In the genomic region with DNA sequence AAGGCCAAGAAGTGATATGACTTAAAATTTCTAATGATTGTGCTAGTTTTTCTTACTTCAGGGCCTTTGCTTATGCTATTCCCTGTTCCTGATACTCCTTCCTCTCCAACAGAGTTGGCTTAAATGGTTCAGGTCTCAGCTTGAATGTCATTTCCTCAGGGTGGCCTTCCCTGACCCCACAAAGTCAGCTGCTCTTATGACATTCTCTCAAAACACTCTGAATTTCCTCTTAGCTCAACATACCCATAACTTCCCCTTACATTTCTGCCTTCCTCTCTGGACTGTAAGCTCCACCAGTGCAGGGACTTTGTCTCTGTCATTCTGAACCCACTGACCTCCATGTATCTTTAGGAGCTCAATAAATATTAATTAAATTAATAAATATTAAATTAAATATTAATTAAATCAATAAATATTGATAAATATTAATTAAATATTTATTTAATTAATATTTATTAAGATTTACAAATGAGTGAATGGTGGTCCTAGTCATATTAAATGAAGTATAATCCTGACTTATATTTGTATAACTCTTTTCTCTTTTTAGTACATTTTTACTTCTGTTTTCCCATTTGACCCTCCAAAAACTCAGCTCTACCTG, we compare ENCODE assay signal across 19 cellular contexts. TPM values are rescaled to one million over a fixed set of nuclear protein-coding genes. Genes with fewer than 3 reads are reported as not detected.
A peak's percentile ranks its signal among the peaks of the same experiment; 100 is the strongest.
DNase-seq lines count a peak whose midpoint lies in the region; ATAC-seq and FAIRE-seq lines count a peak whose summit lies in the region.
"Had no signal": no experiment of that assay in that cellular context is flagged by ENCODE, and none has a peak within 500 bp of the region (broad histone marks: within the 10 kb centered on the region; RNA-seq: fewer than 3 reads in every experiment).

No MANE protein-coding gene starts in this region.

- H3K9me2 ChIP-seq in GM23248 (ENCODE audit: insufficient read depth) = no peaks in the 10 kb centered on the region

- ATAC-seq in left ventricle myocardium superior (peak; percentile 68), GM19463 (IDR thresholded peaks at IDR 0.05; ENCODE audit: unreplicated experiment) (no peak)
- ATAC-seq: activated naive CD4-positive, alpha-beta T cell treated with anti-CD3 and anti-CD28 coated beads, Interleukin-2, amount 50 U/mL, for 72 hours; effector memory CD8-positive, alpha-beta T cell; T-cell had no signal

- no peak overlapping the region for H3K4me2 ChIP-seq in GM23248 (ENCODE audit: unreplicated experiment)
- H3K4me2 ChIP-seq: PC-9 had no signal

- peak; percentile 41 for DNase-seq in KG1 (lab: John Stamatoyannopoulos, UW)
- DNase-seq in SKM-1 treated with dmso at 0.1 percent for 144 hours (lab: John Stamatoyannopoulos, UW; ENCODE audit: unreplicated experiment) = peak; percentile 98
- no peak for DNase-seq in left ventricle myocardium superior
- DNase-seq in small intestine = no peak
- no peak for DNase-seq in NCI-H146 (lab: John Stamatoyannopoulos, UW)
- no peak for DNase-seq in ACHN
- no peak for DNase-seq in GM23248
- DNase-seq: activated CD4-positive, CD25-positive, alpha-beta regulatory T cell treated with anti-CD3 and anti-CD28 coated beads, Interleukin-2, amount 50 U/mL, for 72 hours; C1 segment of cervical spinal cord; DMS79; effector memory CD8-positive, alpha-beta T cell; NCI-H1436 treated with DMSO at 0.1 percent for 48 hours; NCI-H446; PC-9; T-cell; uterus had no signal

- no peaks in the 10 kb centered on the region for H3K4me1 ChIP-seq in small intestine (ENCODE audit: control insufficient read depth in 2 of 2, insufficient read depth in 1 of 2, low read depth in 1 of 2, low read length in 1 of 2)
- H3K4me1 ChIP-seq in GM23248 (ENCODE audit: insufficient read depth) = no peaks in the 10 kb centered on the region
- H3K4me1 ChIP-seq: uterus had no signal

- intact Hi-C loops in left ventricle myocardium superior (cut with micrococcal nuclease) = no loop called here

- no peaks in the 10 kb centered on the region for H3F3A ChIP-seq in GM23248 (ENCODE audit: insufficient read depth)

- no peak overlapping the region for H2AFZ ChIP-seq in GM23248
- H2AFZ ChIP-seq: PC-9 had no signal

- H3K36me3 ChIP-seq in small intestine (ENCODE audit: control insufficient read depth in 2 of 2, insufficient read depth in 2 of 2, low read length in 2 of 2) = no peaks in the 10 kb centered on the region
- H3K36me3 ChIP-seq in GM23248 (ENCODE audit: low read depth) = no peaks in the 10 kb centered on the region
- H3K36me3 ChIP-seq: uterus had no signal

- H3K79me2 ChIP-seq in GM23248 (ENCODE audit: insufficient read depth) = no peaks in the 10 kb centered on the region

- H3K4me3 ChIP-seq in small intestine (ENCODE audit: low read depth in 1 of 2, low read length in 2 of 2) (no peak overlapping the region), GM23248 (no peak overlapping the region)
- H3K4me3 ChIP-seq: PC-9, skin epidermis, uterus had no signal

- no peak overlapping the region for H3K9ac ChIP-seq in GM23248

- H3K27me3 ChIP-seq in small intestine (ENCODE audit: control insufficient read depth in 2 of 2, insufficient read depth in 2 of 2, low read length in 2 of 2) = no peaks in the 10 kb centered on the region
- H3K27me3 ChIP-seq in GM23248 (replicated peaks; ENCODE audit: insufficient read depth) = no peaks in the 10 kb centered on the region
- H3K27me3 ChIP-seq: uterus had no signal

- H3K9me3 ChIP-seq in small intestine (ENCODE audit: control insufficient read depth, low read depth) = no peaks in the 10 kb centered on the region
- H3K9me3 ChIP-seq in GM23248 (ENCODE audit: low read depth) = no peaks in the 10 kb centered on the region

- in situ Hi-C loops in ACHN (cut with HindIII; ENCODE audit: low pct_ligation_motif_present, low pct_unique_long_range_greater_than_20kb, low sequenced_read_pairs) = no loop called here
- in situ Hi-C loops in GM23248 (cut with MboI) = no loop called here

- peak; percentile 5 for FAIRE-seq in small intestine (lab: Jason Lieb, UNC)

- no peak overlapping the region for H3K27ac ChIP-seq in small intestine (ENCODE audit: low read depth in 1 of 2, low read length in 1 of 2)
- no peak overlapping the region for H3K27ac ChIP-seq in GM23248
- H3K27ac ChIP-seq: PC-9, skin epidermis, uterus had no signal

- H4K20me1 ChIP-seq in GM23248 (ENCODE audit: insufficient read depth) = no peaks in the 10 kb centered on the region

RNA-seq across cellular contexts. Expression of gene TMCC1, which starts 17.9 kb away (rescaled TPM):
- 28.4 TPM for total RNA-seq in left ventricle myocardium superior
- polyA plus RNA-seq in small intestine (1 to 10 TPM; 5.4 to 9.0 (median 6.3) TPM), GM23248 (2016; fragmentation: Nextera tagmentation; extraction: Ambion mirVana) (4.0 and 4.2 TPM in 2 replicates)
- total RNA-seq in GM23248 (2014; rRNA removed; shearing (Covaris generic)) = 7.8 and 11.1 TPM in 2 replicates

Comparison
In these comparisons a context has a peak if more than half of its experiments do, and no peak if none do; other contexts are left out.
1. DNase-seq: peak in KG1 (single experiment) and SKM-1 treated with dmso at 0.1 percent for 144 hours (single experiment); none in left ventricle myocardium superior (single experiment), small intestine (single experiment), NCI-H146 (single experiment), ACHN (single experiment) and GM23248 (single experiment).